38 cellular contexts compared by ENCODE assay signal in genomic region chr1:38129971-38130370, GRCh38.
DNase-seq lines count a peak whose midpoint lies in the region; ATAC-seq and TF ChIP-seq lines count a peak whose summit lies in the region.
"Had no signal": no experiment of that assay in that cellular context is flagged by ENCODE, and none has a peak within 500 bp of the region (broad histone marks: within the 10 kb centered on the region; RNA-seq: fewer than 3 reads in every experiment).

No MANE protein-coding gene starts in this region.

- no peak overlapping the region for H3K4me3 ChIP-seq in neural progenitor cell
- H3K4me3 ChIP-seq: A549, cardiac muscle cell, coronary artery, GM12878, left ventricle myocardium inferior, tibial artery, vagina had no signal

- H2AFZ ChIP-seq in neural progenitor cell (replicated peaks), result no peak overlapping the region

- no peaks in the 10 kb centered on the region for H4K20me1 ChIP-seq in neural progenitor cell (ENCODE audit: low read depth)

- no peak overlapping the region for H3K27ac ChIP-seq in neural progenitor cell
- H3K27ac ChIP-seq: A549, cardiac muscle cell, coronary artery, left ventricle myocardium inferior, neutrophil, tibial artery, vagina, VCaP had no signal

- peaks cover 19% of the 10 kb centered on the region for H3K4me1 ChIP-seq in neural progenitor cell
- H3K4me1 ChIP-seq: A549, vagina had no signal

- no peak for ATAC-seq in GM18870 (IDR thresholded peaks at IDR 0.05; ENCODE audit: unreplicated experiment)
- ATAC-seq in HG03457 (IDR thresholded peaks at IDR 0.05; ENCODE audit: unreplicated experiment), result no peak
- ATAC-seq in GM21825 (IDR thresholded peaks at IDR 0.05; ENCODE audit: unreplicated experiment), result no peak
- ATAC-seq: activated naive CD4-positive, alpha-beta T cell treated with anti-CD3 and anti-CD28 coated beads, Interleukin-2, amount 50 U/mL, for 72 hours; Panc1; sciatic nerve had no signal

- H3K4me1 Mint-ChIP-seq in neural progenitor cell (peaks cover 46% of the 10 kb centered on the region), nephron progenitor cell (peaks cover 20% of the 10 kb centered on the region)
- H3K4me1 Mint-ChIP-seq: activated CD4-positive, alpha-beta T cell treated with anti-CD3 and anti-CD28 coated beads, Interleukin-2, amount 10 ng/mL, durations not matched to agents 7 days and 5 days; CD4-positive, alpha-beta memory T cell had no signal

- H3K27me3 ChIP-seq in neural progenitor cell, result no peaks in the 10 kb centered on the region
- H3K27me3 ChIP-seq: cardiac muscle cell, vagina had no signal

- no peaks in the 10 kb centered on the region for H3K36me3 ChIP-seq in neural progenitor cell
- H3K36me3 ChIP-seq: cardiac muscle cell, left ventricle myocardium inferior, neutrophil, tibial artery, vagina had no signal

- H3K4me3 Mint-ChIP-seq in neural progenitor cell (no peak overlapping the region), nephron progenitor cell (no peak overlapping the region)
- H3K4me3 Mint-ChIP-seq: activated CD4-positive, alpha-beta T cell treated with anti-CD3 and anti-CD28 coated beads, Interleukin-2, amount 10 ng/mL, durations not matched to agents 7 days and 5 days; CD4-positive, alpha-beta memory T cell had no signal

- peak; percentile 48 for DNase-seq in EH (ENCODE audit: low read depth)
- DNase-seq in M059J (ENCODE audit: low read depth), result peak; percentile 52
- DNase-seq in astrocyte of the hippocampus (ENCODE audit: low read depth, low spot score), result peak; percentile 42
- no peak for DNase-seq in neural progenitor cell (ENCODE audit: low spot score)
- DNase-seq in nephron progenitor cell, result no peak
- DNase-seq: activated CD4-positive, alpha-beta T cell treated with anti-CD3 and anti-CD28 coated beads, Interleukin-2, amount 10 ng/mL, durations not matched to agents 7 days and 5 days; activated effector memory CD4-positive, alpha-beta T cell treated with Interleukin-2 at 50 U/mL for 16 hours; activated T-cell treated with anti-CD3 and anti-CD28 coated beads, Interleukin-2, amount 50 U/mL, for 1 hour; CD4-positive, alpha-beta memory T cell; DND-41; effector memory CD4-positive, alpha-beta T cell; erythroblast; glutamatergic neuron; KBM-7; left ventricle myocardium inferior; mesenchymal stem cell; MM.1S; NCI-H2029 treated with DMSO at 0.1 percent for 48 hours; NCI-H345; NCI-H69; SIG-M5; stimulated activated CD4-positive, alpha-beta T cell treated with anti-CD3 and anti-CD28 coated beads, Interleukin-4, amount 100 ng/mL, for 1 hour; SW 1271; T-helper 9 cell; tibial artery had no signal

- no peaks in the 10 kb centered on the region for H3K9me3 Mint-ChIP-seq in neural progenitor cell
- no peaks in the 10 kb centered on the region for H3K9me3 Mint-ChIP-seq in nephron progenitor cell
- H3K9me3 Mint-ChIP-seq: activated CD4-positive, alpha-beta T cell treated with anti-CD3 and anti-CD28 coated beads, Interleukin-2, amount 10 ng/mL, durations not matched to agents 7 days and 5 days; activated naive CD4-positive, alpha-beta T cell treated with anti-CD3 and anti-CD28 coated beads, Interleukin-2, amount 50 U/mL, for 72 hours had no signal

- H3K79me2 ChIP-seq in neural progenitor cell (ENCODE audit: low read depth), result no peaks in the 10 kb centered on the region

- no peaks in the 10 kb centered on the region for H3K9me3 ChIP-seq in neural progenitor cell (ENCODE audit: low read depth)
- H3K9me3 ChIP-seq: A549, left ventricle myocardium inferior, neutrophil, tibial artery, vagina had no signal

- no peak overlapping the region for H3K9ac ChIP-seq in neural progenitor cell

- H3K36me3 Mint-ChIP-seq in neural progenitor cell (no peaks in the 10 kb centered on the region), nephron progenitor cell (ENCODE audit: low read depth) (no peaks in the 10 kb centered on the region)
- H3K36me3 Mint-ChIP-seq: activated naive CD4-positive, alpha-beta T cell treated with anti-CD3 and anti-CD28 coated beads, Interleukin-2, amount 50 U/mL, for 72 hours; CD4-positive, alpha-beta memory T cell had no signal

- H3K4me2 ChIP-seq in neural progenitor cell, result peak overlapping the region; percentile 10
- H3K4me2 ChIP-seq: A549 had no signal

- H3K27ac Mint-ChIP-seq in neural progenitor cell, result no peak overlapping the region
- no peak overlapping the region for H3K27ac Mint-ChIP-seq in nephron progenitor cell
- H3K27ac Mint-ChIP-seq: activated CD4-positive, alpha-beta T cell treated with anti-CD3 and anti-CD28 coated beads, Interleukin-2, amount 10 ng/mL, durations not matched to agents 7 days and 5 days; activated naive CD4-positive, alpha-beta T cell treated with anti-CD3 and anti-CD28 coated beads, Interleukin-2, amount 50 U/mL, for 72 hours; CD4-positive, alpha-beta memory T cell had no signal

- TF ChIP-seq CTCF in neural progenitor cell (IDR thresholded peaks at IDR 0.05) (no peak), nephron progenitor cell (IDR thresholded peaks at IDR 0.05) (no peak)

- peaks cover 4% of the 10 kb centered on the region for H3F3A ChIP-seq in neural progenitor cell (ENCODE audit: low read depth)

- H3K27me3 Mint-ChIP-seq in neural progenitor cell (ENCODE audit: insufficient read depth, low read depth) (peaks cover 8% of the 10 kb centered on the region), nephron progenitor cell (ENCODE audit: low read depth, poor library complexity) (peaks cover 24% of the 10 kb centered on the region)

Comparison
In these comparisons a context has a peak if more than half of its experiments do, and no peak if none do; other contexts are left out.
1. DNase-seq: peak in EH (single experiment), M059J (single experiment) and astrocyte of the hippocampus (single experiment); none in neural progenitor cell (single experiment) and nephron progenitor cell (single experiment).